8 cellular contexts compared by ENCODE assay signal in genomic region chr19:51366999-51367564, GRCh38. TPM values are rescaled to one million over a fixed set of nuclear protein-coding genes. Genes with fewer than 3 reads are reported as not detected.
DNase-seq lines count a peak whose midpoint lies in the region; ATAC-seq and TF ChIP-seq lines count a peak whose summit lies in the region.

No MANE protein-coding gene starts in this region.

- peak overlapping the region; percentile 89 to 98 (median 97) for H3K27ac Mint-ChIP-seq in IgD-negative memory B cell

- peaks cover 6 to 24% (median 16%) of the 10 kb centered on the region in 3 donors for H3K4me1 Mint-ChIP-seq in IgD-negative memory B cell

- H3K27ac ChIP-seq in foreskin keratinocyte (peak overlapping the region; percentile 46), psoas muscle (peak overlapping the region; percentile 89)

- H3K27me3 ChIP-seq in foreskin keratinocyte: no peaks in the 10 kb centered on the region
- no peaks in the 10 kb centered on the region for H3K27me3 ChIP-seq in psoas muscle (ENCODE audit: insufficient read depth in 3 of 3, low read length in 2 of 3)

- H3K4me1 ChIP-seq in foreskin keratinocyte (no peaks in the 10 kb centered on the region), psoas muscle (peaks cover 18% of the 10 kb centered on the region)

- H3K9me3 ChIP-seq in psoas muscle: no peaks in the 10 kb centered on the region

- peak overlapping the region; percentile 89 to 98 (median 96) for H3K4me3 Mint-ChIP-seq in IgD-negative memory B cell

- no peaks in the 10 kb centered on the region for H3K36me3 Mint-ChIP-seq in IgD-negative memory B cell

- ATAC-seq in GM19025 (IDR thresholded peaks at IDR 0.05; ENCODE audit: low read depth, unreplicated experiment): peak; percentile 9
- no peak for ATAC-seq in foreskin keratinocyte
- ATAC-seq in psoas muscle: peak in 2 of 4 donors; percentile 0
- no peak for ATAC-seq in HG02623 (IDR thresholded peaks at IDR 0.05; ENCODE audit: unreplicated experiment)

- no peaks in the 10 kb centered on the region for H3K9me3 Mint-ChIP-seq in IgD-negative memory B cell

- TF ChIP-seq CTCF in foreskin keratinocyte (conservative IDR thresholded peaks at IDR 0.05) (no peak), psoas muscle (IDR thresholded peaks at IDR 0.05) (no peak)

- H3K27me3 Mint-ChIP-seq in IgD-negative memory B cell: no peaks in the 10 kb centered on the region

- 0 to 1% (median 1%) methylated on average over 27 to 30 of the region's 30 CpGs for WGBS in psoas muscle, 3 donors

- peak; percentile 52 for DNase-seq in activated T-cell treated with anti-CD3 and anti-CD28 coated beads, Interleukin-2, amount 50 U/mL, for 1 hour
- DNase-seq in foreskin keratinocyte: no peak
- peak in 1 of 2 donors; percentile 42 for DNase-seq in psoas muscle
- DNase-seq in NCI-H2171 treated with DMSO at 0.1 percent for 48 hours (lab: John Stamatoyannopoulos, UW): no peak
- no peak for DNase-seq in posterior vena cava (ENCODE audit: low spot score)

- intact Hi-C loops in psoas muscle (cut with DNase I): no loop called here
- intact Hi-C loops in posterior vena cava (cut with DNase I): loop anchor here in 1 of 2 donors (2.0 kb wide), 1 partner anchor 28 kb away; no protein-coding TSS in a partner anchor

- H3K36me3 ChIP-seq in psoas muscle (ENCODE audit: insufficient read depth in 1 of 2, low read depth in 1 of 2): no peaks in the 10 kb centered on the region

- H3K4me3 ChIP-seq in psoas muscle: peak overlapping the region; percentile 78

RNA-seq across cellular contexts. Expression of gene ETFB, which starts 0.9 kb away (rescaled TPM):
- polyA plus RNA-seq in IgD-negative memory B cell (91.4 TPM), foreskin keratinocyte (119 and 120 TPM in 2 replicates), psoas muscle (100 to 1,000 TPM; 130 to 170 (median 165) TPM)
- total RNA-seq in foreskin keratinocyte (74.1 and 82.2 TPM in 2 replicates), psoas muscle (100 to 1,000 TPM in 3 of 4 donors, 10 to 100 TPM in 1; 91.8 to 172 (median 141) TPM), posterior vena cava (10 to 100 TPM; 44.4 to 50.8 TPM)

RNA-seq across cellular contexts. Expression of gene CLDND2, which starts 1.7 kb away (rescaled TPM):
- polyA plus RNA-seq in IgD-negative memory B cell: not detected
- 0.42 TPM in 1 of 2 replicates, not detected in the other for total RNA-seq in foreskin keratinocyte
- polyA plus RNA-seq in foreskin keratinocyte: 0.58 and 0.97 TPM in 2 replicates
- 1 to 10 TPM in 1 of 4 donors, under 1 TPM in 2, not detected in 1; 0.85 to 1.8 (median 0.88) TPM for total RNA-seq in psoas muscle
- under 1 TPM in 2 of 3 donors, not detected in 1; 0.30 to 0.39 TPM for polyA plus RNA-seq in psoas muscle
- total RNA-seq in posterior vena cava: 1 to 10 TPM in 1 of 2 donors, under 1 TPM in 1; 0.62 to 1.2 TPM

RNA-seq across cellular contexts. Expression of gene NKG7, which starts 5.4 kb away (rescaled TPM):
- polyA plus RNA-seq in IgD-negative memory B cell (66.0 TPM), foreskin keratinocyte (not detected in 2 replicates), psoas muscle (1 to 10 TPM in 1 of 3 donors, under 1 TPM in 2; 0.61 to 1.2 (median 0.68) TPM)
- total RNA-seq in foreskin keratinocyte (not detected in 2 replicates), psoas muscle (1 to 10 TPM in 3 of 4 donors, under 1 TPM in 1; 0.62 to 2.9 (median 1.9) TPM), posterior vena cava (1 to 10 TPM; 3.0 to 4.8 TPM)

RNA-seq across cellular contexts. Expression of gene LIM2, which starts 20.7 kb away (rescaled TPM):
- 0.24 TPM for polyA plus RNA-seq in IgD-negative memory B cell
- total RNA-seq in foreskin keratinocyte: not detected in 2 replicates
- not detected in 2 replicates for polyA plus RNA-seq in foreskin keratinocyte
- total RNA-seq in psoas muscle: not detected
- not detected for polyA plus RNA-seq in psoas muscle
- total RNA-seq in posterior vena cava: not detected

RNA-seq across cellular contexts. Expression of gene C19orf84, which starts 23.3 kb away (rescaled TPM):
- polyA plus RNA-seq in IgD-negative memory B cell (not detected), foreskin keratinocyte (not detected in 2 replicates), psoas muscle (not detected)
- total RNA-seq in foreskin keratinocyte (not detected in 2 replicates), psoas muscle (not detected), posterior vena cava (not detected)
